Comparison of ENCODE assay signal across 1 cellular context in the genomic region with DNA sequence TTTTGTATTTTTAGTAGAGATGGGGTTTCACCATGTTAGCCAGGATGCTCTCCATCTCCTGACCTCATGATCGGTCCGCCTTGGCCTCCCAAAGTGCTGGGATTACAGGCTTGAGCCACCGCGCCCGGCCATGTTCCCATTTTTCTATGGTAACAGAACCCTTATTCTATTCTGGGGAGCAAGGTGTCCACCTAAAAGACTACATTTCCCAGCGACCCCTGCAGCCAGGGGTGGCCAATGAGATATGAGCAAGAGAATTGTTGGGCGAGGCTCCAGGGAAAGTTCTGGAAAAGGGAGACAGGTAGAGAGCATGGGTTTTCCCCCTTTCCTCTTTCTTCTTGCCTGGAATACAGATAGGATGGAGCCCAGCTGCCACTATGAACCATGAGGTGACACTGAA.
TF ChIP-seq lines count a peak whose summit lies in the region.

No MANE protein-coding gene starts in this region.

TF ChIP-seq in IMR-90, 13 proteins besides CTCF, POLR2A, EP300 and RAD21:
- TF ChIP-seq, protein P1, sequence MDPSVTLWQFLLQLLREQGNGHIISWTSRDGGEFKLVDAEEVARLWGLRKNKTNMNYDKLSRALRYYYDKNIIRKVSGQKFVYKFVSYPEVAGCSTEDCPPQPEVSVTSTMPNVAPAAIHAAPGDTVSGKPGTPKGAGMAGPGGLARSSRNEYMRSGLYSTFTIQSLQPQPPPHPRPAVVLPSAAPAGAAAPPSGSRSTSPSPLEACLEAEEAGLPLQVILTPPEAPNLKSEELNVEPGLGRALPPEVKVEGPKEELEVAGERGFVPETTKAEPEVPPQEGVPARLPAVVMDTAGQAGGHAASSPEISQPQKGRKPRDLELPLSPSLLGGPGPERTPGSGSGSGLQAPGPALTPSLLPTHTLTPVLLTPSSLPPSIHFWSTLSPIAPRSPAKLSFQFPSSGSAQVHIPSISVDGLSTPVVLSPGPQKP (IDR thresholded peaks at IDR 0.05; ENCODE audit: borderline replicate concordance, low read depth, low read length): no peak
